Comparison of ENCODE assay signal across 9 cellular contexts in the genomic region with DNA sequence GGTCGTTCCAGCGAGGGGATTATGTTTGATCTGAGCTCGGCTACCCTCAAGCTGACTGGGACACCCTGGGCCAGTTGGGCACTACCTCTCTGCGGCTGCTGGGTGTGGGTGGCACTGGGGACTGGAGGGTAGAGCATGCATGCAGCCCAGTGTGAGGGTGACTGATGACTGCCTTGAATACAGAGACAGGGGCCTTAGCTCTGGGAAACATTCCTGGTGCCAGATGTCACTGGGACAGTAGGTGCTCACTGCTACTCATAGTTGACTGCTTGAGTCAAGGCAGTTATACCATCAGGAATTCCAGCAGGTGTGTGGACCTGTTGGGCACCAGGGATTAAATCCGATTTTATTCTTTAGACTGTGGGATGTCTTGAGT. TPM values are rescaled to one million over a fixed set of nuclear protein-coding genes. Genes with fewer than 3 reads are reported as not detected.
DNase-seq lines count a peak whose midpoint lies in the region; ATAC-seq, FAIRE-seq and TF ChIP-seq lines count a peak whose summit lies in the region.
"Had no signal": no experiment of that assay in that cellular context is flagged by ENCODE, and none has a peak within 500 bp of the region (broad histone marks: within the 10 kb centered on the region; RNA-seq: fewer than 3 reads in every experiment).

No MANE protein-coding gene starts in this region.

- H3K4me3 Mint-ChIP-seq in Caco-2 (ENCODE audit: unreplicated experiment) = peak overlapping the region; percentile 91
- H3K4me3 Mint-ChIP-seq in effector memory CD8-positive, alpha-beta T cell = peak overlapping the region; percentile 64 to 75
- peak overlapping the region in 2 of 5 donors; percentile 26 to 62 for H3K4me3 Mint-ChIP-seq in immature natural killer cell

- CTCF ChIA-PET in Caco-2 (lab: Charles Lee) = no interaction called here

- ATAC-seq in effector memory CD8-positive, alpha-beta T cell (replicated peaks) = no peak
- no peak for ATAC-seq in pancreas

- FAIRE-seq in pancreas (lab: Jason Lieb, UNC) = no peak

- H3K4me1 ChIP-seq in Caco-2 (peaks cover 11% of the 10 kb centered on the region; the same call in 1 of the 2 replicates), HUES6 (ENCODE audit: control insufficient read depth, insufficient read depth, low read length) (peaks cover 36% of the 10 kb centered on the region), pancreas (no peaks in the 10 kb centered on the region)

- no peaks in the 10 kb centered on the region for H3K36me3 ChIP-seq in Caco-2 (ENCODE audit: control insufficient read depth, insufficient read depth, low read length)
- H3K36me3 ChIP-seq in HUES6 (ENCODE audit: control insufficient read depth, insufficient read depth, low read length) = no peaks in the 10 kb centered on the region
- no peaks in the 10 kb centered on the region for H3K36me3 ChIP-seq in pancreas

- intact Hi-C loops in Caco-2 (cut with micrococcal nuclease; ENCODE audit: unreplicated experiment) (no loop called here), pancreas (cut with DNase I) (no loop called here)

- H3K27ac ChIP-seq in HUES6 (ENCODE audit: low read depth, low read length) (no peak overlapping the region), pancreas (no peak overlapping the region)

- H3K27me3 ChIP-seq in Caco-2 (replicated peaks; ENCODE audit: control insufficient read depth, insufficient read depth, low read length) = no peaks in the 10 kb centered on the region
- peaks cover 100% of the 10 kb centered on the region for H3K27me3 ChIP-seq in HUES6 (ENCODE audit: control insufficient read depth, insufficient read depth, low read length)
- H3K27me3 ChIP-seq in pancreas = no peaks in the 10 kb centered on the region

- H3K36me3 Mint-ChIP-seq in Caco-2 (ENCODE audit: insufficient read depth, unreplicated experiment) = peaks cover 6% of the 10 kb centered on the region
- H3K36me3 Mint-ChIP-seq in effector memory CD8-positive, alpha-beta T cell (ENCODE audit: insufficient read depth) = no peaks in the 10 kb centered on the region
- peaks cover 0 to 8% (median 0%) of the 10 kb centered on the region in 3 donors for H3K36me3 Mint-ChIP-seq in immature natural killer cell

- H3K27me3 Mint-ChIP-seq in Caco-2 (ENCODE audit: insufficient read depth, unreplicated experiment) = peaks cover 13% of the 10 kb centered on the region
- peaks cover 87 to 100% of the 10 kb centered on the region in 2 donors for H3K27me3 Mint-ChIP-seq in effector memory CD8-positive, alpha-beta T cell
- peaks cover 33 to 55% (median 43%) of the 10 kb centered on the region in 3 donors for H3K27me3 Mint-ChIP-seq in immature natural killer cell (ENCODE audit: low read depth in 3 of 3)

- H3K9me3 ChIP-seq in Caco-2 (no peaks in the 10 kb centered on the region), HUES6 (ENCODE audit: control insufficient read depth, insufficient read depth, low read depth, low read length) (no peaks in the 10 kb centered on the region), pancreas (no peaks in the 10 kb centered on the region)

- H3K9me3 Mint-ChIP-seq in Caco-2 (ENCODE audit: unreplicated experiment) (no peaks in the 10 kb centered on the region), immature natural killer cell (peaks cover 0 to 5% (median 0%) of the 10 kb centered on the region in 6 donors)
- H3K9me3 Mint-ChIP-seq in effector memory CD8-positive, alpha-beta T cell = no peaks in the 10 kb centered on the region

- DNase-seq in Caco-2 (no peak), pancreas (no peak), immature natural killer cell (no peak), A172 (ENCODE audit: low spot score) (no peak), SIG-M5 treated with dmso at 0.1 percent for 504 hours (lab: John Stamatoyannopoulos, UW; ENCODE audit: unreplicated experiment) (no peak), cerebellar nuclear complex (lab: John Stamatoyannopoulos, UW) (no peak)
- no peak for DNase-seq in effector memory CD8-positive, alpha-beta T cell
- DNase-seq: stimulated activated CD4-positive, alpha-beta T cell treated with anti-CD3 and anti-CD28 coated beads, Interleukin-4, amount 100 ng/mL, for 1 hour had no signal

- WGBS in pancreas, 2 donors = 64 to 78% methylated on average over 5 of the region's 5 CpGs

- TF ChIP-seq CTCF in Caco-2 (IDR thresholded peaks at IDR 0.05; ENCODE audit: insufficient read depth in 1 of 2, low read depth in 1 of 2, low read length in 1 of 2, severe bottlenecking in 1 of 2, unreplicated experiment in 1 of 2) (no peak), pancreas (IDR thresholded peaks at IDR 0.05) (no peak)

- H3K4me1 Mint-ChIP-seq in Caco-2 (ENCODE audit: low read depth, unreplicated experiment) = no peaks in the 10 kb centered on the region
- H3K4me1 Mint-ChIP-seq in effector memory CD8-positive, alpha-beta T cell (ENCODE audit: low read depth in 2 of 2) = peaks cover 16 to 31% of the 10 kb centered on the region in 2 donors
- H3K4me1 Mint-ChIP-seq in immature natural killer cell = peaks cover 16 to 22% of the 10 kb centered on the region in 2 donors

- no peak overlapping the region for H3K9ac ChIP-seq in HUES6 (ENCODE audit: low read length)

- BruUV-seq in Caco-2 (replicated peaks; lab: Mats Ljungman, UMichigan) = no TSS peak

- no peak overlapping the region for H3K27ac Mint-ChIP-seq in Caco-2 (ENCODE audit: unreplicated experiment)
- H3K27ac Mint-ChIP-seq in effector memory CD8-positive, alpha-beta T cell = no peak overlapping the region
- no peak overlapping the region for H3K27ac Mint-ChIP-seq in immature natural killer cell

- peak overlapping the region; percentile 78 for H3K4me3 ChIP-seq in Caco-2 (ENCODE audit: low read depth, low read length)
- peak overlapping the region; percentile 62 for H3K4me3 ChIP-seq in HUES6 (ENCODE audit: low read depth, low read length)
- H3K4me3 ChIP-seq in pancreas = peak overlapping the region in 3 of 4 donors; percentile 53 to 66 (median 61)

- POLR2A ChIA-PET in Caco-2 (lab: Charles Lee) = no interaction called here

RNA-seq across cellular contexts. Expression of a gene that starts 1.7 kb away (rescaled TPM):
- 0.61 TPM in 1 of 2 replicates, not detected in the other for total RNA-seq in Caco-2 (2022)
- 1 to 10 TPM in 4 of 6 donors, under 1 TPM in 2; 0.83 to 2.0 (median 1.2) TPM for total RNA-seq in pancreas
- polyA plus RNA-seq in pancreas = 1 to 10 TPM; 3.5 to 7.0 TPM
- polyA plus RNA-seq in immature natural killer cell = not detected
- 3.3 and 5.0 TPM in 2 replicates for total RNA-seq in A172 (2014; rRNA removed; shearing (Covaris generic))

RNA-seq across cellular contexts. Expression of a gene that starts 33.6 kb away (rescaled TPM):
- total RNA-seq in Caco-2 (2022) = 2.6 and 4.0 TPM in 2 replicates
- total RNA-seq in pancreas = 1 to 10 TPM; 1.4 to 3.1 (median 2.4) TPM
- polyA plus RNA-seq in pancreas = 10 to 100 TPM; 10.9 to 17.0 TPM
- not detected for polyA plus RNA-seq in immature natural killer cell
- 0.93 TPM in 1 of 2 replicates, not detected in the other for total RNA-seq in A172 (2014; rRNA removed; shearing (Covaris generic))
